20 cellular contexts compared by ENCODE assay signal in genomic region chr19:46886546-46887239, GRCh38. TPM values are rescaled to one million over a fixed set of nuclear protein-coding genes. Genes with fewer than 3 reads are reported as not detected.
DNase-seq lines count a peak whose midpoint lies in the region; ATAC-seq, FAIRE-seq and TF ChIP-seq lines count a peak whose summit lies in the region.
"Had no signal": no experiment of that assay in that cellular context is flagged by ENCODE, and none has a peak within 500 bp of the region (broad histone marks: within the 10 kb centered on the region; RNA-seq: fewer than 3 reads in every experiment).

No MANE protein-coding gene starts in this region.

- H4K20me1 ChIP-seq in Karpas-422 (ENCODE audit: insufficient read depth, low read depth, low read length) (no peaks in the 10 kb centered on the region), astrocyte (ENCODE audit: insufficient read depth, low read length) (peaks cover 66% of the 10 kb centered on the region)

- H3K9me3 Mint-ChIP-seq in activated T-cell treated with anti-CD3 and anti-CD28 coated beads, Interleukin-2, amount 50 U/mL, for 72 hours: no peaks in the 10 kb centered on the region
- H3K9me3 Mint-ChIP-seq in astrocyte (ENCODE audit: unreplicated experiment) (no peaks in the 10 kb centered on the region), endodermal cell (peaks cover 5% of the 10 kb centered on the region)
- no peaks in the 10 kb centered on the region for H3K9me3 Mint-ChIP-seq in stimulated activated memory B cell treated with anti-CD40 and anti-IgM and Interleukin-4, amounts not matched to agents 10 μg/mL and 1 μg/mL and 100 μg/mL, for 72 hours
- H3K9me3 Mint-ChIP-seq: stimulated activated naive CD8-positive, alpha-beta T cell treated with anti-CD3 and anti-CD28 coated beads, Interleukin-15, Interleukin-2, amounts not matched to agents 100 ng/mL and 50 ng/mL, for 24 hours had no signal

- H3K9me3 ChIP-seq in Karpas-422 (ENCODE audit: low read length) (no peaks in the 10 kb centered on the region), astrocyte (ENCODE audit: insufficient read depth, low read depth, low read length) (no peaks in the 10 kb centered on the region), endodermal cell (ENCODE audit: control insufficient read depth, low read length) (no peaks in the 10 kb centered on the region)
- H3K9me3 ChIP-seq: esophagus squamous epithelium, left lung, Peyer's patch had no signal

- H3K27ac Mint-ChIP-seq in activated T-cell treated with anti-CD3 and anti-CD28 coated beads, Interleukin-2, amount 50 U/mL, for 72 hours: peak overlapping the region; percentile 56
- H3K27ac Mint-ChIP-seq in astrocyte (ENCODE audit: unreplicated experiment) (no peak overlapping the region), endodermal cell (no peak overlapping the region)
- peak overlapping the region; percentile 59 for H3K27ac Mint-ChIP-seq in stimulated activated memory B cell treated with anti-CD40 and anti-IgM and Interleukin-4, amounts not matched to agents 10 μg/mL and 1 μg/mL and 100 μg/mL, for 72 hours
- H3K27ac Mint-ChIP-seq: stimulated activated naive CD8-positive, alpha-beta T cell treated with anti-CD3 and anti-CD28 coated beads, Interleukin-15, Interleukin-2, amounts not matched to agents 100 ng/mL and 50 ng/mL, for 24 hours; type B pancreatic cell had no signal

- peak; percentile 52 for FAIRE-seq in astrocyte (lab: Jason Lieb, UNC)
- FAIRE-seq: GM12891 had no signal

- peaks cover 57% of the 10 kb centered on the region for H3K4me1 ChIP-seq in Karpas-422 (ENCODE audit: low read length)
- peaks cover 19% of the 10 kb centered on the region for H3K4me1 ChIP-seq in astrocyte (ENCODE audit: insufficient read depth, low read length)
- no peaks in the 10 kb centered on the region for H3K4me1 ChIP-seq in endodermal cell (ENCODE audit: control insufficient read depth, insufficient read depth, low read length)

- H3K27ac ChIP-seq in Karpas-422 (ENCODE audit: low read length) (peak overlapping the region; percentile 66), astrocyte (ENCODE audit: low read depth, low read length) (peak overlapping the region; percentile 19), endodermal cell (ENCODE audit: low read depth, low read length) (no peak overlapping the region)
- H3K27ac ChIP-seq: esophagus squamous epithelium, KMS-11, left lung, Peyer's patch, right atrium auricular region had no signal

- H2AFZ ChIP-seq in Karpas-422 (ENCODE audit: low read length) (no peak overlapping the region), astrocyte (ENCODE audit: low read depth, low read length) (no peak overlapping the region)

- H3K4me3 ChIP-seq in Karpas-422 (ENCODE audit: low read length) (no peak overlapping the region), astrocyte (ENCODE audit: insufficient read depth, low read depth, low read length) (no peak overlapping the region), endodermal cell (ENCODE audit: low read length) (no peak overlapping the region)
- H3K4me3 ChIP-seq: esophagus squamous epithelium, left lung, Peyer's patch, right atrium auricular region had no signal

- peak in 1 of 2 donors; percentile 48 for ATAC-seq in activated T-cell treated with anti-CD3 and anti-CD28 coated beads, Interleukin-2, amount 50 U/mL, for 72 hours (replicated peaks in 1 of 2)
- no peak for ATAC-seq in stimulated activated memory B cell treated with anti-CD40 and anti-IgM and Interleukin-4, amounts not matched to agents 10 μg/mL and 1 μg/mL and 100 μg/mL, for 72 hours
- ATAC-seq in HG02798 (IDR thresholded peaks at IDR 0.05; ENCODE audit: poor library complexity, unreplicated experiment): no peak

- peaks cover 18% of the 10 kb centered on the region for H3K4me1 Mint-ChIP-seq in activated T-cell treated with anti-CD3 and anti-CD28 coated beads, Interleukin-2, amount 50 U/mL, for 72 hours (ENCODE audit: low read depth)
- peaks cover 26% of the 10 kb centered on the region for H3K4me1 Mint-ChIP-seq in astrocyte (ENCODE audit: low read depth, unreplicated experiment)
- H3K4me1 Mint-ChIP-seq in stimulated activated memory B cell treated with anti-CD40 and anti-IgM and Interleukin-4, amounts not matched to agents 10 μg/mL and 1 μg/mL and 100 μg/mL, for 72 hours: peaks cover 44% of the 10 kb centered on the region
- H3K4me1 Mint-ChIP-seq in endodermal cell: no peaks in the 10 kb centered on the region

- H3K36me3 ChIP-seq in Karpas-422 (ENCODE audit: insufficient read depth, low read length) (no peaks in the 10 kb centered on the region), astrocyte (ENCODE audit: insufficient read depth, low read length) (no peaks in the 10 kb centered on the region), endodermal cell (ENCODE audit: control insufficient read depth, insufficient read depth, low read length) (no peaks in the 10 kb centered on the region)
- H3K36me3 ChIP-seq: esophagus squamous epithelium, left lung, Peyer's patch, right atrium auricular region had no signal

- peak overlapping the region; percentile 14 for H3K4me2 ChIP-seq in Karpas-422 (ENCODE audit: low read depth, low read length, poor library complexity, severe bottlenecking)
- peak overlapping the region; percentile 40 for H3K4me2 ChIP-seq in astrocyte (ENCODE audit: low read length)
- H3K4me2 ChIP-seq: KMS-11 had no signal

- no peak for DNase-seq in activated T-cell treated with anti-CD3 and anti-CD28 coated beads, Interleukin-2, amount 50 U/mL, for 72 hours
- DNase-seq in activated T-cell treated with anti-CD3 and anti-CD28 coated beads, Interleukin-2, amount 50 U/mL, for 48 hours: no peak
- no peak for DNase-seq in Karpas-422
- peak; percentile 63 for DNase-seq in astrocyte (ENCODE audit: low read depth)
- DNase-seq in NCI-H2107 treated with DMSO at 0.1 percent for 48 hours (lab: John Stamatoyannopoulos, UW; ENCODE audit: unreplicated experiment): no peak
- no peak for DNase-seq in endodermal cell
- DNase-seq: activated CD4-positive, alpha-beta T cell treated with anti-CD3 and anti-CD28 coated beads, Interleukin-2, amount 50 U/mL, for 48 hours; DND-41; esophagus squamous epithelium; left lung; NCI-H1105; NCI-H774; Peyer's patch had no signal

- H3K4me3 Mint-ChIP-seq in activated T-cell treated with anti-CD3 and anti-CD28 coated beads, Interleukin-2, amount 50 U/mL, for 72 hours: peak overlapping the region in 1 of 2 donors; percentile 56
- H3K4me3 Mint-ChIP-seq in astrocyte (ENCODE audit: unreplicated experiment) (no peak overlapping the region), endodermal cell (no peak overlapping the region)
- H3K4me3 Mint-ChIP-seq in stimulated activated memory B cell treated with anti-CD40 and anti-IgM and Interleukin-4, amounts not matched to agents 10 μg/mL and 1 μg/mL and 100 μg/mL, for 72 hours: no peak overlapping the region
- H3K4me3 Mint-ChIP-seq: stimulated activated naive CD8-positive, alpha-beta T cell treated with anti-CD3 and anti-CD28 coated beads, Interleukin-15, Interleukin-2, amounts not matched to agents 100 ng/mL and 50 ng/mL, for 24 hours; type B pancreatic cell had no signal

- 83 to 100% methylated on average over 3 to 5 of the region's 5 CpGs for WGBS in endodermal cell (ENCODE audit: insufficient coverage in 1 of 2, insufficient read length in 1 of 2), 2 experiments

- H3K27me3 Mint-ChIP-seq in activated T-cell treated with anti-CD3 and anti-CD28 coated beads, Interleukin-2, amount 50 U/mL, for 72 hours (ENCODE audit: low read depth): no peaks in the 10 kb centered on the region
- H3K27me3 Mint-ChIP-seq in astrocyte (ENCODE audit: low read depth, unreplicated experiment) (no peaks in the 10 kb centered on the region), endodermal cell (ENCODE audit: insufficient read depth) (no peaks in the 10 kb centered on the region)
- no peaks in the 10 kb centered on the region for H3K27me3 Mint-ChIP-seq in stimulated activated memory B cell treated with anti-CD40 and anti-IgM and Interleukin-4, amounts not matched to agents 10 μg/mL and 1 μg/mL and 100 μg/mL, for 72 hours
- H3K27me3 Mint-ChIP-seq: stimulated activated naive CD8-positive, alpha-beta T cell treated with anti-CD3 and anti-CD28 coated beads, Interleukin-15, Interleukin-2, amounts not matched to agents 100 ng/mL and 50 ng/mL, for 24 hours; type B pancreatic cell had no signal

- H3K9ac ChIP-seq in Karpas-422 (ENCODE audit: low read length) (no peak overlapping the region), astrocyte (ENCODE audit: low read length) (no peak overlapping the region), endodermal cell (ENCODE audit: extremely low read depth, low read length, poor library complexity, severe bottlenecking) (no peak overlapping the region)
- H3K9ac ChIP-seq: KMS-11 had no signal

- H3K36me3 Mint-ChIP-seq in activated T-cell treated with anti-CD3 and anti-CD28 coated beads, Interleukin-2, amount 50 U/mL, for 72 hours (ENCODE audit: insufficient read depth in 2 of 2): no peaks in the 10 kb centered on the region
- peaks cover 6% of the 10 kb centered on the region for H3K36me3 Mint-ChIP-seq in astrocyte (ENCODE audit: low read depth, unreplicated experiment)
- peaks cover 6% of the 10 kb centered on the region for H3K36me3 Mint-ChIP-seq in stimulated activated memory B cell treated with anti-CD40 and anti-IgM and Interleukin-4, amounts not matched to agents 10 μg/mL and 1 μg/mL and 100 μg/mL, for 72 hours
- H3K36me3 Mint-ChIP-seq in endodermal cell (ENCODE audit: low read depth): peaks cover 5% of the 10 kb centered on the region

- H3K27me3 ChIP-seq in Karpas-422 (ENCODE audit: low read length): no peaks in the 10 kb centered on the region
- H3K27me3 ChIP-seq in astrocyte (ENCODE audit: insufficient read depth, low read length): no peaks in the 10 kb centered on the region
- no peaks in the 10 kb centered on the region for H3K27me3 ChIP-seq in endodermal cell (ENCODE audit: control insufficient read depth, insufficient read depth, low read length, poor library complexity, severe bottlenecking)
- H3K27me3 ChIP-seq: esophagus squamous epithelium, left lung, Peyer's patch, right atrium auricular region had no signal

- peaks cover 96% of the 10 kb centered on the region for H3K79me2 ChIP-seq in Karpas-422 (ENCODE audit: low read length)
- H3K79me2 ChIP-seq in astrocyte (ENCODE audit: insufficient read depth, low read length): peaks cover 91% of the 10 kb centered on the region

- no peak for TF ChIP-seq CTCF in astrocyte (IDR thresholded peaks at IDR 0.05; ENCODE audit: insufficient read depth, low read depth, low read length)
- TF ChIP-seq CTCF in endodermal cell (conservative IDR thresholded peaks at IDR 0.05): no peak

- H3K9me2 ChIP-seq in Karpas-422 (replicated peaks; ENCODE audit: insufficient read depth, low read length): no peaks in the 10 kb centered on the region

RNA-seq across cellular contexts. Expression of gene ARHGAP35, which starts 25.9 kb away (rescaled TPM):
- 10 to 100 TPM; 22.7 to 30.0 TPM for total RNA-seq in activated T-cell treated with anti-CD3 and anti-CD28 coated beads, Interleukin-2, amount 50 U/mL, for 72 hours
- total RNA-seq in Karpas-422 (2014; rRNA removed; shearing (Covaris generic); ENCODE audit: low replicate concordance): 19.7 and 30.4 TPM in 2 replicates
- total RNA-seq in astrocyte: 55.2 and 57.9 TPM in 2 replicates
- 10 to 100 TPM; 41.4 to 41.6 TPM for total RNA-seq in endodermal cell
- 42.6 TPM for polyA plus RNA-seq in endodermal cell (2013, experiment 1 of 2)
- 40.6 TPM for polyA plus RNA-seq in endodermal cell (2013, experiment 2 of 2)

RNA-seq across cellular contexts. Expression of gene AP2S1, which starts 36.0 kb away (rescaled TPM):
- total RNA-seq in activated T-cell treated with anti-CD3 and anti-CD28 coated beads, Interleukin-2, amount 50 U/mL, for 72 hours: 10 to 100 TPM; 61.7 to 64.3 TPM
- total RNA-seq in Karpas-422 (2014; rRNA removed; shearing (Covaris generic); ENCODE audit: low replicate concordance): 63.7 and 85.5 TPM in 2 replicates
- total RNA-seq in astrocyte (262 and 278 TPM in 2 replicates), endodermal cell (100 to 1,000 TPM; 162 to 214 TPM)
- polyA plus RNA-seq in endodermal cell (2013, experiment 1 of 2): 187 TPM
- 181 TPM for polyA plus RNA-seq in endodermal cell (2013, experiment 2 of 2)

Comparison
In these comparisons a context has a peak if more than half of its experiments do, and no peak if none do; other contexts are left out.
1. H3K27ac Mint-ChIP-seq: peak in activated T-cell treated with anti-CD3 and anti-CD28 coated beads, Interleukin-2, amount 50 U/mL, for 72 hours (single experiment) and stimulated activated memory B cell treated with anti-CD40 and anti-IgM and Interleukin-4, amounts not matched to agents 10 μg/mL and 1 μg/mL and 100 μg/mL, for 72 hours (single experiment); none in astrocyte (single experiment) and endodermal cell (single experiment).